ENCODE assay signal across 28 cellular contexts in the genomic region with DNA sequence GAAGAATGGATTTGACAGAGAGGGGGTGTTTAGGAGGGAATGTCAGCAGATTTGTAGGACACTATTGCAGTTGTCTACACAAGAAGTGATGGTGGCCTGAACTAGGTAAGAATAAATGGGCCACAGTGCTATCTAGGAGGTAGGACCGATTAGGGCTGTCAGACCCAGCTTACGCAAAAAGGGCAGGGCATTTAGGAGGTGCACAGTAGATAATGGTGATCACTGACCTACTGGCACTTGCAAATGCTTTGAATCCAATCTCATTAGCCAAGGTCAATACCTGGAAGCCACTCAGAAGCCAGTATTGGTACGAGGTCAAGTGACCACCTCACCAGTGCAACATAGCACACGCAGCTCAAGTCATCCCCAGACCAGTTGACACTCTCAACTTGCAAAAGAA.
"Had no signal": no experiment of that assay in that cellular context is flagged by ENCODE, and none has a peak within 500 bp of the region (broad histone marks: within the 10 kb centered on the region; RNA-seq: fewer than 3 reads in every experiment).

No MANE protein-coding gene starts in this region.

- H3K4me3 Mint-ChIP-seq: activated CD8-positive, alpha-beta memory T cell treated with anti-CD3 and anti-CD28 coated beads, Interleukin-2, amount 10 ng/mL, durations not matched to agents 7 days and 5 days; activated CD8-positive, alpha-beta T cell treated with anti-CD3 and anti-CD28 coated beads, Interleukin-2, amount 10 ng/mL, durations not matched to agents 7 days and 5 days; activated naive CD8-positive, alpha-beta T cell treated with anti-CD3 and anti-CD28 coated beads, Interleukin-2, amount 50 U/mL, for 24 hours; activated T-cell treated with anti-CD3 and anti-CD28 coated beads, Interleukin-2, amount 50 U/mL, for 4 hours; brain; T-helper 17 cell; WTC11 had no signal

- H3K36me3 Mint-ChIP-seq: activated CD8-positive, alpha-beta memory T cell treated with anti-CD3 and anti-CD28 coated beads, Interleukin-2, amount 10 ng/mL, durations not matched to agents 7 days and 5 days; activated naive CD4-positive, alpha-beta T cell treated with anti-CD3 and anti-CD28 coated beads, Interleukin-2, amount 50 U/mL, for 72 hours; brain; WTC11 had no signal

- ATAC-seq: activated CD8-positive, alpha-beta memory T cell treated with anti-CD3 and anti-CD28 coated beads, Interleukin-2, amount 10 ng/mL, durations not matched to agents 7 days and 5 days; activated CD8-positive, alpha-beta T cell treated with anti-CD3 and anti-CD28 coated beads, Interleukin-2, amount 10 ng/mL, durations not matched to agents 7 days and 5 days; activated naive CD4-positive, alpha-beta T cell treated with anti-CD3 and anti-CD28 coated beads, Interleukin-2, amount 50 U/mL, for 72 hours; activated naive CD8-positive, alpha-beta T cell treated with anti-CD3 and anti-CD28 coated beads, Interleukin-2, amount 50 U/mL, for 24 hours; activated T-cell treated with anti-CD3 and anti-CD28 coated beads, Interleukin-2, amount 50 U/mL, for 4 hours; T-helper 17 cell; WTC11 had no signal

- H3K4me1 Mint-ChIP-seq: activated CD8-positive, alpha-beta memory T cell treated with anti-CD3 and anti-CD28 coated beads, Interleukin-2, amount 10 ng/mL, durations not matched to agents 7 days and 5 days; activated naive CD8-positive, alpha-beta T cell treated with anti-CD3 and anti-CD28 coated beads, Interleukin-2, amount 50 U/mL, for 24 hours; T-helper 17 cell had no signal

- H3K9me3 ChIP-seq: ascending aorta, SJSA1 had no signal

- H3K27me3 ChIP-seq: ascending aorta, SJSA1 had no signal

- H3K4me3 ChIP-seq: ascending aorta, cardiac muscle cell, SJSA1 had no signal

- H3K27ac ChIP-seq: ascending aorta, cardiac muscle cell, RWPE1, SJSA1 had no signal

- H3K9me3 Mint-ChIP-seq: activated T-cell treated with anti-CD3 and anti-CD28 coated beads, Interleukin-2, amount 50 U/mL, for 4 hours; WTC11 had no signal

- H3K36me3 ChIP-seq: ascending aorta, cardiac muscle cell, SJSA1 had no signal

- H3K27ac Mint-ChIP-seq: activated CD8-positive, alpha-beta memory T cell treated with anti-CD3 and anti-CD28 coated beads, Interleukin-2, amount 10 ng/mL, durations not matched to agents 7 days and 5 days; activated CD8-positive, alpha-beta T cell treated with anti-CD3 and anti-CD28 coated beads, Interleukin-2, amount 10 ng/mL, durations not matched to agents 7 days and 5 days; activated naive CD4-positive, alpha-beta T cell treated with anti-CD3 and anti-CD28 coated beads, Interleukin-2, amount 50 U/mL, for 72 hours; activated naive CD8-positive, alpha-beta T cell treated with anti-CD3 and anti-CD28 coated beads, Interleukin-2, amount 50 U/mL, for 24 hours; brain; T-helper 17 cell; WTC11 had no signal

- DNase-seq: activated CD4-positive, alpha-beta T cell treated with anti-CD3 and anti-CD28 coated beads for 48 hours; activated CD4-positive, alpha-beta T cell treated with anti-CD3 and anti-CD28 coated beads, Interleukin-2, amount 50 U/mL, for 4 hours; activated CD4-positive, CD25-positive, alpha-beta regulatory T cell treated with anti-CD3 and anti-CD28 coated beads, Interleukin-2, amount 50 U/mL, for 72 hours; activated CD8-positive, alpha-beta memory T cell treated with anti-CD3 and anti-CD28 coated beads, Interleukin-2, amount 10 ng/mL, durations not matched to agents 7 days and 5 days; activated CD8-positive, alpha-beta T cell treated with anti-CD3 and anti-CD28 coated beads, Interleukin-2, amount 10 ng/mL, durations not matched to agents 7 days and 5 days; activated effector memory CD4-positive, alpha-beta T cell treated with anti-CD3 and anti-CD28 coated beads, Interleukin-2, amount 50 U/mL, for 16 hours; activated naive CD4-positive, alpha-beta T cell treated with Interleukin-2 at 50 U/mL for 16 hours; activated naive CD8-positive, alpha-beta T cell treated with anti-CD3 and anti-CD28 coated beads, Interleukin-2, amount 50 U/mL, for 24 hours; activated T-cell treated with anti-CD3 and anti-CD28 coated beads, Interleukin-2, amount 50 U/mL, for 4 hours; amniotic stem cell; cerebellar nuclear complex; KG1; NCI-H1048; NCI-H146; NCI-H187 treated with DMSO at 0.1 percent for 48 hours; NCI-H2081 treated with DMSO at 0.1 percent for 48 hours; NCI-H446; NCI-H524; SHP77; T-helper 17 cell; T-helper 9 cell had no signal
